In genomic region chr1:114232691-114233090, GRCh38 we compare ENCODE assay signal across 30 cellular contexts.
"Had no signal": no experiment of that assay in that cellular context is flagged by ENCODE, and none has a peak within 500 bp of the region (broad histone marks: within the 10 kb centered on the region; RNA-seq: fewer than 3 reads in every experiment).

No MANE protein-coding gene starts in this region.

- H3K9me3 Mint-ChIP-seq: activated B cell treated with CpG ODN at 0.5 μM for 24 hours; activated CD8-positive, alpha-beta T cell treated with anti-CD3 and anti-CD28 coated beads for 36 hours; activated naive CD4-positive, alpha-beta T cell treated with anti-CD3 and anti-CD28 coated beads for 36 hours; activated naive CD4-positive, alpha-beta T cell treated with anti-CD3 and anti-CD28 coated beads, Interleukin-2, amount 50 U/mL, for 24 hours; activated naive CD8-positive, alpha-beta T cell treated with anti-CD3 and anti-CD28 coated beads for 36 hours; activated naive CD8-positive, alpha-beta T cell treated with anti-CD3 and anti-CD28 coated beads, Interleukin-2, amount 50 U/mL, for 24 hours; activated T-cell treated with anti-CD3 and anti-CD28 coated beads, Interleukin-2, amount 50 U/mL, for 4 hours; activated T-helper 1 cell treated with anti-CD3 and anti-CD28 coated beads, Interleukin-12 subunit alpha, Interleukin-12 subunit beta, Interleukin-2, Interleukin-4 antibody, amounts not matched to agents 30 ng/mL and 10 ng/mL and 1 ng/mL, durations not matched to agents 14 hours and 24 hours and 36 hours; activated T-helper 2 cell treated with anti-CD3 and anti-CD28 coated beads, Interferon-gamma antibody, Interleukin-2, Interleukin-4, amounts not matched to agents 10 μg/mL and 5 μg/mL and 100 μg/mL, durations not matched to agents 14 hours and 24 hours and 36 hours; T-helper 2 cell treated with Interferon-gamma antibody and Interleukin-4, amounts not matched to agents 5 μg/mL and 100 μg/mL, for 36 hours had no signal

- H3K27me3 Mint-ChIP-seq: activated CD8-positive, alpha-beta T cell treated with anti-CD3 and anti-CD28 coated beads for 36 hours; activated naive CD8-positive, alpha-beta T cell treated with anti-CD3 and anti-CD28 coated beads for 36 hours; activated naive CD8-positive, alpha-beta T cell treated with anti-CD3 and anti-CD28 coated beads, Interleukin-2, amount 50 U/mL, for 24 hours had no signal

- DNase-seq: activated B cell treated with CpG ODN at 0.5 μM for 24 hours; activated CD4-positive, alpha-beta T cell treated with anti-CD3 and anti-CD28 coated beads for 48 hours; activated CD4-positive, alpha-beta T cell treated with anti-CD3 and anti-CD28 coated beads, Interleukin-2, amount 50 U/mL, for 1 hour; activated CD4-positive, alpha-beta T cell treated with anti-CD3 and anti-CD28 coated beads, Interleukin-2, amount 50 U/mL, for 48 hours; activated CD8-positive, alpha-beta memory T cell treated with anti-CD3 and anti-CD28 coated beads for 24 hours; activated CD8-positive, alpha-beta T cell treated with anti-CD3 and anti-CD28 coated beads for 36 hours; activated effector memory CD4-positive, alpha-beta T cell treated with anti-CD3 and anti-CD28 coated beads, Interleukin-2, amount 50 U/mL, for 16 hours; activated naive CD4-positive, alpha-beta T cell treated with anti-CD3 and anti-CD28 coated beads for 36 hours; activated naive CD8-positive, alpha-beta T cell treated with anti-CD3 and anti-CD28 coated beads for 36 hours; activated naive CD8-positive, alpha-beta T cell treated with anti-CD3 and anti-CD28 coated beads, Interleukin-2, amount 50 U/mL, for 24 hours; activated T-cell treated with anti-CD3 and anti-CD28 coated beads, Interleukin-2, amount 50 U/mL, for 4 hours; adrenal gland; amygdala; aorta; body of pancreas; caudate nucleus; cerebellar nuclear complex; colonic mucosa; effector CD8-positive, alpha-beta T cell; foreskin fibroblast; head of caudate nucleus; T-helper 1 cell; T-helper 17 cell; T1000; WERI-Rb-1 had no signal

- H3K27ac ChIP-seq: adrenal gland, body of pancreas, colonic mucosa, epithelial cell of prostate, WERI-Rb-1 had no signal

- H3K36me3 Mint-ChIP-seq: activated naive CD4-positive, alpha-beta T cell treated with anti-CD3 and anti-CD28 coated beads, Interleukin-2, amount 50 U/mL, for 24 hours; activated naive CD8-positive, alpha-beta T cell treated with anti-CD3 and anti-CD28 coated beads for 36 hours had no signal

- H3K4me1 Mint-ChIP-seq: activated B cell treated with CpG ODN at 0.5 μM for 24 hours had no signal

- H3K9me3 ChIP-seq: adrenal gland, body of pancreas, colonic mucosa had no signal

- H3K36me3 ChIP-seq: adrenal gland, colonic mucosa, WERI-Rb-1 had no signal

- H3K27ac Mint-ChIP-seq: activated B cell treated with CpG ODN at 0.5 μM for 24 hours; activated CD8-positive, alpha-beta T cell treated with anti-CD3 and anti-CD28 coated beads for 36 hours; activated naive CD4-positive, alpha-beta T cell treated with anti-CD3 and anti-CD28 coated beads for 36 hours; activated naive CD4-positive, alpha-beta T cell treated with anti-CD3 and anti-CD28 coated beads, Interleukin-2, amount 50 U/mL, for 24 hours; activated naive CD8-positive, alpha-beta T cell treated with anti-CD3 and anti-CD28 coated beads for 36 hours; activated naive CD8-positive, alpha-beta T cell treated with anti-CD3 and anti-CD28 coated beads, Interleukin-2, amount 50 U/mL, for 24 hours; activated T-helper 1 cell treated with anti-CD3 and anti-CD28 coated beads, Interleukin-12 subunit alpha, Interleukin-12 subunit beta, Interleukin-2, Interleukin-4 antibody, amounts not matched to agents 30 ng/mL and 10 ng/mL and 1 ng/mL, durations not matched to agents 14 hours and 24 hours and 36 hours; activated T-helper 2 cell treated with anti-CD3 and anti-CD28 coated beads, Interferon-gamma antibody, Interleukin-2, Interleukin-4, amounts not matched to agents 10 μg/mL and 5 μg/mL and 100 μg/mL, durations not matched to agents 14 hours and 24 hours and 36 hours; T-helper 17 cell; T-helper 2 cell treated with Interferon-gamma antibody and Interleukin-4, amounts not matched to agents 5 μg/mL and 100 μg/mL, for 36 hours had no signal

- H3K4me3 ChIP-seq: adrenal gland, body of pancreas, colonic mucosa had no signal

- H3K4me3 Mint-ChIP-seq: activated B cell treated with CpG ODN at 0.5 μM for 24 hours; activated CD8-positive, alpha-beta T cell treated with anti-CD3 and anti-CD28 coated beads for 36 hours; activated naive CD4-positive, alpha-beta T cell treated with anti-CD3 and anti-CD28 coated beads for 36 hours; activated naive CD4-positive, alpha-beta T cell treated with anti-CD3 and anti-CD28 coated beads, Interleukin-2, amount 50 U/mL, for 24 hours; activated naive CD8-positive, alpha-beta T cell treated with anti-CD3 and anti-CD28 coated beads for 36 hours; activated naive CD8-positive, alpha-beta T cell treated with anti-CD3 and anti-CD28 coated beads, Interleukin-2, amount 50 U/mL, for 24 hours; activated T-cell treated with anti-CD3 and anti-CD28 coated beads, Interleukin-2, amount 50 U/mL, for 4 hours; activated T-helper 1 cell treated with anti-CD3 and anti-CD28 coated beads, Interleukin-12 subunit alpha, Interleukin-12 subunit beta, Interleukin-2, Interleukin-4 antibody, amounts not matched to agents 30 ng/mL and 10 ng/mL and 1 ng/mL, durations not matched to agents 14 hours and 24 hours and 36 hours; T-helper 17 cell; T-helper 2 cell treated with Interferon-gamma antibody and Interleukin-4, amounts not matched to agents 5 μg/mL and 100 μg/mL, for 36 hours had no signal

- H3K27me3 ChIP-seq: adrenal gland, body of pancreas, colonic mucosa had no signal

- H3K4me1 ChIP-seq: adrenal gland, body of pancreas, colonic mucosa had no signal
